Comparison of ENCODE assay signal across 1 cellular context in genomic region chr13:99974939-99975561, GRCh38.
TF ChIP-seq lines count a peak whose summit lies in the region.

No MANE protein-coding gene starts in this region.

TF ChIP-seq in HEK293, 187 proteins besides CTCF, POLR2A, EP300 and RAD21 (continued from another document):
- TF ChIP-seq INSM2 (tag by site-specific recombination; IDR thresholded peaks at IDR 0.05): no peak
